9 cellular contexts compared by ENCODE assay signal in the genomic region with DNA sequence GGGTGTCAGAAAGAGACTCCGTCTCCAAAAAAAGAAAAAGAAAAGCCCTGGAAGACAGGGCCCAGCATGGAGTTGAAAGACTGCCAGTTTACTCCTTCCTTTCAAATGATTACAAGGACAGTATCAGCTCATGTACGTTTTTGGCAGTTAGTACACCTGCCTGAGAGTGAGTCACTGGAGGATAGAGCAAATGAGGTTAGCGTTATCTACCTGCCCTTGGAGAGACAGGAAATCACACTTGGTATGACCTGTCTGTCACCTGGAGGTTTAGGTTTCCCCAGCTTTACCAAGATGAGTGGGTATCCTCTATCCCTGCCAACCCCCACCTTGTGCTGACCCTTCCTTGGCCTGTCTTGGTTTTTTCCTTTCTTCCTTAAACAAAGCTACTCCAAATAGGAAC.
DNase-seq lines count a peak whose midpoint lies in the region; ATAC-seq, FAIRE-seq and TF ChIP-seq lines count a peak whose summit lies in the region.
"Had no signal": no experiment of that assay in that cellular context is flagged by ENCODE, and none has a peak within 500 bp of the region (broad histone marks: within the 10 kb centered on the region; RNA-seq: fewer than 3 reads in every experiment).

No MANE protein-coding gene starts in this region.

- no peak overlapping the region for H3K4me3 Mint-ChIP-seq in T-helper 17 cell

- DNase-seq in activated CD8-positive, alpha-beta memory T cell treated with anti-CD3 and anti-CD28 coated beads, Interleukin-2, amount 50 U/mL, for 4 hours, result peak; percentile 19
- no peak for DNase-seq in activated CD8-positive, alpha-beta memory T cell treated with anti-CD3 and anti-CD28 coated beads for 24 hours
- DNase-seq in T-helper 17 cell, result no peak
- DNase-seq in suprapubic skin (ENCODE audit: low spot score in 2 of 2), result no peak
- DNase-seq in medulla oblongata (ENCODE audit: extremely low spot score), result no peak
- DNase-seq in GOT3 (lab: John Stamatoyannopoulos, UW), result no peak
- no peak for DNase-seq in NOMO-1 (lab: John Stamatoyannopoulos, UW; ENCODE audit: unreplicated experiment in 2 of 2)
- DNase-seq: hypothalamus had no signal

- H3K4me1 ChIP-seq in suprapubic skin, result peaks cover 61% of the 10 kb centered on the region

- peak overlapping the region; percentile 91 for H3K27ac Mint-ChIP-seq in T-helper 17 cell

- peak; percentile 79 for FAIRE-seq in islet of Langerhans (lab: Jason Lieb, UNC)

- no peak overlapping the region for H3K4me3 ChIP-seq in suprapubic skin

- no peak for TF ChIP-seq CTCF in suprapubic skin (IDR thresholded peaks at IDR 0.05)

- H3K27me3 Mint-ChIP-seq in T-helper 17 cell, result no peaks in the 10 kb centered on the region

- H3K36me3 Mint-ChIP-seq in T-helper 17 cell (ENCODE audit: low read depth), result no peaks in the 10 kb centered on the region

- no peak for TF ChIP-seq POLR2A in suprapubic skin (IDR thresholded peaks at IDR 0.05)

- H3K9me3 ChIP-seq in T-helper 17 cell (ENCODE audit: control insufficient read depth, low read length, poor library complexity, severe bottlenecking) (no peaks in the 10 kb centered on the region), suprapubic skin (no peaks in the 10 kb centered on the region)

- H3K36me3 ChIP-seq in suprapubic skin, result peaks cover 10% of the 10 kb centered on the region

- no peak for TF ChIP-seq EP300 in suprapubic skin (IDR thresholded peaks at IDR 0.05)

- ATAC-seq in T-helper 17 cell, result peak; percentile 93

- H3K27me3 ChIP-seq in suprapubic skin, result no peaks in the 10 kb centered on the region

- WGBS in suprapubic skin, result 52% methylated on average over 3 of the region's 3 CpGs

- H3K4me1 Mint-ChIP-seq in T-helper 17 cell, result peaks cover 61% of the 10 kb centered on the region

- H3K27ac ChIP-seq in suprapubic skin, result peak overlapping the region; percentile 9
